ENCODE assay signal across 20 cellular contexts in genomic region chr17:61334673-61335072, GRCh38.
DNase-seq lines count a peak whose midpoint lies in the region; ATAC-seq, FAIRE-seq and TF ChIP-seq lines count a peak whose summit lies in the region.
"Had no signal": no experiment of that assay in that cellular context is flagged by ENCODE, and none has a peak within 500 bp of the region (broad histone marks: within the 10 kb centered on the region; RNA-seq: fewer than 3 reads in every experiment).

No MANE protein-coding gene starts in this region.

- H3K4me1 Mint-ChIP-seq in astrocyte (ENCODE audit: low read depth, unreplicated experiment): peaks cover 18% of the 10 kb centered on the region
- H3K4me1 Mint-ChIP-seq in activated T-helper 17 cell treated with anti-CD3 and anti-CD28 coated beads, Interleukin-2, amount 50 U/mL, for 72 hours: no peaks in the 10 kb centered on the region

- no peak for FAIRE-seq in astrocyte (lab: Jason Lieb, UNC)
- FAIRE-seq: H54 had no signal

- DNase-seq in left ventricle myocardium inferior (no peak), right atrium auricular region (ENCODE audit: low spot score) (no peak), astrocyte (ENCODE audit: low read depth) (no peak), mesenchymal stem cell (no peak), BE2C (no peak), COR-L47 (lab: John Stamatoyannopoulos, UW) (no peak)
- DNase-seq: 8988T; CD8-positive, alpha-beta T cell; DMS79; NCI-H1105; NCI-H187; NCI-H2107; NCI-H510A; NCI-H748 treated with DMSO at 0.1 percent for 48 hours; NK-92 treated with Interleukin-12 subunit alpha and Interleukin-12 subunit beta, amount 100 ng/mL, for 24 hours; SHP77 had no signal

- 92% methylated on average over 5 of the region's 5 CpGs for WGBS in mesenchymal stem cell

- no peaks in the 10 kb centered on the region for H4K20me1 ChIP-seq in astrocyte (ENCODE audit: insufficient read depth, low read length)
- H4K20me1 ChIP-seq: BLaER1 had no signal

- H3K27ac ChIP-seq in left ventricle myocardium inferior (replicated peaks) (peak overlapping the region; percentile 69), right atrium auricular region (no peak overlapping the region), astrocyte (ENCODE audit: low read depth, low read length) (peak overlapping the region; percentile 21), mesenchymal stem cell (ENCODE audit: low read length, poor library complexity, severe bottlenecking) (no peak overlapping the region)
- H3K27ac ChIP-seq: BLaER1 had no signal

- TF ChIP-seq CTCF in left ventricle myocardium inferior (IDR thresholded peaks at IDR 0.05; ENCODE audit: borderline replicate concordance): no peak
- no peak for TF ChIP-seq CTCF in right atrium auricular region (IDR thresholded peaks at IDR 0.05)
- no peak for TF ChIP-seq CTCF in astrocyte (IDR thresholded peaks at IDR 0.05; ENCODE audit: insufficient read depth, low read depth, low read length)
- peak; percentile 97 for TF ChIP-seq CTCF in subcutaneous adipose tissue (IDR thresholded peaks at IDR 0.05; ENCODE audit: low read depth)
- TF ChIP-seq CTCF in BE2C (IDR thresholded peaks at IDR 0.05; ENCODE audit: low read depth, low read length): no peak

- peak overlapping the region; percentile 41 for H4K8ac ChIP-seq in mesenchymal stem cell (ENCODE audit: low read length)

- no peak overlapping the region for H3K23ac ChIP-seq in mesenchymal stem cell (ENCODE audit: low read length in 2 of 2)

- no peak overlapping the region for H3K4me3 Mint-ChIP-seq in astrocyte (ENCODE audit: unreplicated experiment)
- H3K4me3 Mint-ChIP-seq in activated T-helper 17 cell treated with anti-CD3 and anti-CD28 coated beads, Interleukin-2, amount 50 U/mL, for 72 hours: no peak overlapping the region
- H3K4me3 Mint-ChIP-seq: CD8-positive, alpha-beta T cell had no signal

- no peak overlapping the region for H3K4me3 ChIP-seq in left ventricle myocardium inferior
- H3K4me3 ChIP-seq in right atrium auricular region: no peak overlapping the region
- no peak overlapping the region for H3K4me3 ChIP-seq in astrocyte (ENCODE audit: insufficient read depth, low read depth, low read length)
- no peak overlapping the region for H3K4me3 ChIP-seq in mesenchymal stem cell (ENCODE audit: insufficient read depth in 1 of 2, low read depth in 1 of 2, low read length in 2 of 2)
- no peak overlapping the region for H3K4me3 ChIP-seq in BE2C (ENCODE audit: low read depth, low read length)
- H3K4me3 ChIP-seq: BLaER1 had no signal

- ATAC-seq in activated T-helper 17 cell treated with anti-CD3 and anti-CD28 coated beads, Interleukin-2, amount 50 U/mL, for 72 hours (replicated peaks): no peak
- ATAC-seq: CD8-positive, alpha-beta T cell had no signal

- H2BK5ac ChIP-seq in mesenchymal stem cell (ENCODE audit: low read depth, low read length, poor library complexity, severe bottlenecking): no peak overlapping the region

- H3K79me1 ChIP-seq in mesenchymal stem cell (replicated peaks; ENCODE audit: low read length, poor library complexity, severe bottlenecking): no peaks in the 10 kb centered on the region

- H3K27ac Mint-ChIP-seq in astrocyte (ENCODE audit: unreplicated experiment): no peak overlapping the region
- H3K27ac Mint-ChIP-seq in activated T-helper 17 cell treated with anti-CD3 and anti-CD28 coated beads, Interleukin-2, amount 50 U/mL, for 72 hours: no peak overlapping the region
- H3K27ac Mint-ChIP-seq: CD8-positive, alpha-beta T cell had no signal

- H3K27me3 ChIP-seq in left ventricle myocardium inferior (ENCODE audit: low read depth) (peaks cover 20% of the 10 kb centered on the region), right atrium auricular region (no peaks in the 10 kb centered on the region), astrocyte (ENCODE audit: insufficient read depth, low read length) (no peaks in the 10 kb centered on the region), mesenchymal stem cell (ENCODE audit: control insufficient read depth in 1 of 2, insufficient read depth in 1 of 2, low read length in 2 of 2) (no peaks in the 10 kb centered on the region), BE2C (no peaks in the 10 kb centered on the region)
- H3K27me3 ChIP-seq: BLaER1 had no signal

- no peaks in the 10 kb centered on the region for H3K36me3 Mint-ChIP-seq in astrocyte (ENCODE audit: low read depth, unreplicated experiment)
- H3K36me3 Mint-ChIP-seq in activated T-helper 17 cell treated with anti-CD3 and anti-CD28 coated beads, Interleukin-2, amount 50 U/mL, for 72 hours (ENCODE audit: low read depth): no peaks in the 10 kb centered on the region
- H3K36me3 Mint-ChIP-seq: CD8-positive, alpha-beta T cell had no signal

- no peak overlapping the region for H3K18ac ChIP-seq in mesenchymal stem cell (ENCODE audit: low read depth in 1 of 2, low read length in 2 of 2)

- no peak overlapping the region for H2BK120ac ChIP-seq in mesenchymal stem cell (ENCODE audit: low read depth, low read length)

- intact Hi-C loops in left ventricle myocardium inferior (cut with micrococcal nuclease): no loop called here

- H3K9me3 ChIP-seq in left ventricle myocardium inferior (replicated peaks): no peaks in the 10 kb centered on the region
- no peaks in the 10 kb centered on the region for H3K9me3 ChIP-seq in right atrium auricular region
- no peaks in the 10 kb centered on the region for H3K9me3 ChIP-seq in astrocyte (ENCODE audit: insufficient read depth, low read depth, low read length)
- no peaks in the 10 kb centered on the region for H3K9me3 ChIP-seq in mesenchymal stem cell (ENCODE audit: control insufficient read depth, low read length)
- no peaks in the 10 kb centered on the region for H3K9me3 ChIP-seq in BE2C
- H3K9me3 ChIP-seq: BLaER1 had no signal

- H2BK15ac ChIP-seq in mesenchymal stem cell (ENCODE audit: low read depth, poor library complexity, severe bottlenecking): no peak overlapping the region

- no peak overlapping the region for H3K4ac ChIP-seq in mesenchymal stem cell (ENCODE audit: low read depth in 1 of 2, low read length in 2 of 2)

- H3K4me1 ChIP-seq in left ventricle myocardium inferior (peaks cover 60% of the 10 kb centered on the region), right atrium auricular region (peaks cover 0 to 34% of the 10 kb centered on the region in 2 donors), astrocyte (ENCODE audit: insufficient read depth, low read length) (peaks cover 45% of the 10 kb centered on the region), mesenchymal stem cell (ENCODE audit: control insufficient read depth, insufficient read depth, low read depth, low read length) (peaks cover 20% of the 10 kb centered on the region), BE2C (peaks cover 2% of the 10 kb centered on the region)
- H3K4me1 ChIP-seq: BLaER1 had no signal

- H3K9ac ChIP-seq in astrocyte (ENCODE audit: low read length): no peak overlapping the region
- H3K9ac ChIP-seq in mesenchymal stem cell (ENCODE audit: low read length): no peak overlapping the region
- H3K9ac ChIP-seq: BLaER1 had no signal

- no peak overlapping the region for H2AK5ac ChIP-seq in mesenchymal stem cell (ENCODE audit: low read length, severe bottlenecking)

- H3K14ac ChIP-seq in mesenchymal stem cell (ENCODE audit: low read length in 2 of 2): no peak overlapping the region

- no peak overlapping the region for H4K91ac ChIP-seq in mesenchymal stem cell (ENCODE audit: low read length)

- H3K27me3 Mint-ChIP-seq in astrocyte (ENCODE audit: low read depth, unreplicated experiment): peaks cover 2% of the 10 kb centered on the region
- H3K27me3 Mint-ChIP-seq in activated T-helper 17 cell treated with anti-CD3 and anti-CD28 coated beads, Interleukin-2, amount 50 U/mL, for 72 hours: no peaks in the 10 kb centered on the region

- no peaks in the 10 kb centered on the region for H3K36me3 ChIP-seq in left ventricle myocardium inferior
- no peaks in the 10 kb centered on the region for H3K36me3 ChIP-seq in right atrium auricular region
- no peaks in the 10 kb centered on the region for H3K36me3 ChIP-seq in astrocyte (ENCODE audit: insufficient read depth, low read length)
- H3K36me3 ChIP-seq in mesenchymal stem cell (ENCODE audit: control insufficient read depth in 1 of 2, insufficient read depth in 2 of 2, low read depth in 1 of 2, low read length in 2 of 2): no peaks in the 10 kb centered on the region
- no peaks in the 10 kb centered on the region for H3K36me3 ChIP-seq in BE2C
- H3K36me3 ChIP-seq: BLaER1 had no signal

- H3K4me2 ChIP-seq in astrocyte (ENCODE audit: low read length) (peak overlapping the region; percentile 9), mesenchymal stem cell (ENCODE audit: low read length, poor library complexity, severe bottlenecking) (no peak overlapping the region)
- H3K4me2 ChIP-seq: BLaER1 had no signal

- H2AFZ ChIP-seq in astrocyte (ENCODE audit: low read depth, low read length) (no peak overlapping the region), mesenchymal stem cell (ENCODE audit: low read depth, low read length) (no peak overlapping the region)

- no peaks in the 10 kb centered on the region for H3K79me2 ChIP-seq in astrocyte (ENCODE audit: insufficient read depth, low read length)

- peak overlapping the region; percentile 60 to 68 for H2BK12ac ChIP-seq in mesenchymal stem cell (ENCODE audit: low read length in 2 of 2)

- no peaks in the 10 kb centered on the region for H3K9me3 Mint-ChIP-seq in astrocyte (ENCODE audit: unreplicated experiment)
- H3K9me3 Mint-ChIP-seq in activated T-helper 17 cell treated with anti-CD3 and anti-CD28 coated beads, Interleukin-2, amount 50 U/mL, for 72 hours: no peaks in the 10 kb centered on the region
- H3K9me3 Mint-ChIP-seq: CD8-positive, alpha-beta T cell had no signal

Comparison
In these comparisons a context has a peak if more than half of its experiments do, and no peak if none do; other contexts are left out.
1. H3K27ac ChIP-seq: peak in left ventricle myocardium inferior (single experiment) and astrocyte (single experiment); none in right atrium auricular region (0 of 2) and mesenchymal stem cell (single experiment).